1 cellular context compared by ENCODE assay signal in genomic region chr2:112275314-112275886, GRCh38.
A peak's percentile ranks its signal among the peaks of the same experiment; 100 is the strongest.
TF ChIP-seq lines count a peak whose summit lies in the region.

A gene with protein sequence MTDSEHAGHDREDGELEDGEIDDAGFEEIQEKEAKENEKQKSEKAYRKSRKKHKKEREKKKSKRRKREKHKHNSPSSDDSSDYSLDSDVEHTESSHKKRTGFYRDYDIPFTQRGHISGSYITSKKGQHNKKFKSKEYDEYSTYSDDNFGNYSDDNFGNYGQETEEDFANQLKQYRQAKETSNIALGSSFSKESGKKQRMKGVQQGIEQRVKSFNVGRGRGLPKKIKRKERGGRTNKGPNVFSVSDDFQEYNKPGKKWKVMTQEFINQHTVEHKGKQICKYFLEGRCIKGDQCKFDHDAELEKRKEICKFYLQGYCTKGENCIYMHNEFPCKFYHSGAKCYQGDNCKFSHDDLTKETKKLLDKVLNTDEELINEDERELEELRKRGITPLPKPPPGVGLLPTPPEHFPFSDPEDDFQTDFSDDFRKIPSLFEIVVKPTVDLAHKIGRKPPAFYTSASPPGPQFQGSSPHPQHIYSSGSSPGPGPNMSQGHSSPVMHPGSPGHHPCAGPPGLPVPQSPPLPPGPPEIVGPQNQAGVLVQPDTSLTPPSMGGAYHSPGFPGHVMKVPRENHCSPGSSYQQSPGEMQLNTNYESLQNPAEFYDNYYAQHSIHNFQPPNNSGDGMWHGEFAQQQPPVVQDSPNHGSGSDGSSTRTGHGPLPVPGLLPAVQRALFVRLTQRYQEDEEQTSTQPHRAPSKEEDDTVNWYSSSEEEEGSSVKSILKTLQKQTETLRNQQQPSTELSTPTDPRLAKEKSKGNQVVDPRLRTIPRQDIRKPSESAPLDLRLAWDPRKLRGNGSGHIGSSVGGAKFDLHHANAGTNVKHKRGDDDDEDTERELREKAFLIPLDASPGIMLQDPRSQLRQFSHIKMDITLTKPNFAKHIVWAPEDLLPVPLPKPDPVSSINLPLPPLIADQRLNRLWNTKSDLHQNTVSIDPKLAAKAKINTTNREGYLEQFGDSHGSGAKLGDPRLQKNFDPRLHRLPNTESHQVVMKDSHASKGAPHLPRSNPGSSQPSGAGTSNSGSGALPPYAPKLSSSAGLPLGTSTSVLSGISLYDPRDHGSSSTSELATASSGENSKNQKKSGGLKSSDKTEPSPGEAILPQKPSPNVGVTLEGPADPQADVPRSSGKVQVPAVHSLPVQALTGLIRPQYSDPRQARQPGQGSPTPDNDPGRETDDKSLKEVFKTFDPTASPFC (plus strand): TSS chr2:112275597. CDS start chr2:112275995, 398 bp downstream.

TF ChIP-seq in GM12878, 131 proteins besides CTCF, POLR2A, EP300 and RAD21 (continued from another document):
- TF ChIP-seq, protein P1, sequence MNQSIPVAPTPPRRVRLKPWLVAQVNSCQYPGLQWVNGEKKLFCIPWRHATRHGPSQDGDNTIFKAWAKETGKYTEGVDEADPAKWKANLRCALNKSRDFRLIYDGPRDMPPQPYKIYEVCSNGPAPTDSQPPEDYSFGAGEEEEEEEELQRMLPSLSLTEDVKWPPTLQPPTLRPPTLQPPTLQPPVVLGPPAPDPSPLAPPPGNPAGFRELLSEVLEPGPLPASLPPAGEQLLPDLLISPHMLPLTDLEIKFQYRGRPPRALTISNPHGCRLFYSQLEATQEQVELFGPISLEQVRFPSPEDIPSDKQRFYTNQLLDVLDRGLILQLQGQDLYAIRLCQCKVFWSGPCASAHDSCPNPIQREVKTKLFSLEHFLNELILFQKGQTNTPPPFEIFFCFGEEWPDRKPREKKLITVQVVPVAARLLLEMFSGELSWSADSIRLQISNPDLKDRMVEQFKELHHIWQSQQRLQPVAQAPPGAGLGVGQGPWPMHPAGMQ (IDR thresholded peaks at IDR 0.05; ENCODE audit: borderline replicate concordance) = no peak
- TF ChIP-seq, protein P2, sequence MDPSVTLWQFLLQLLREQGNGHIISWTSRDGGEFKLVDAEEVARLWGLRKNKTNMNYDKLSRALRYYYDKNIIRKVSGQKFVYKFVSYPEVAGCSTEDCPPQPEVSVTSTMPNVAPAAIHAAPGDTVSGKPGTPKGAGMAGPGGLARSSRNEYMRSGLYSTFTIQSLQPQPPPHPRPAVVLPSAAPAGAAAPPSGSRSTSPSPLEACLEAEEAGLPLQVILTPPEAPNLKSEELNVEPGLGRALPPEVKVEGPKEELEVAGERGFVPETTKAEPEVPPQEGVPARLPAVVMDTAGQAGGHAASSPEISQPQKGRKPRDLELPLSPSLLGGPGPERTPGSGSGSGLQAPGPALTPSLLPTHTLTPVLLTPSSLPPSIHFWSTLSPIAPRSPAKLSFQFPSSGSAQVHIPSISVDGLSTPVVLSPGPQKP (IDR thresholded peaks at IDR 0.05; ENCODE audit: low read depth, low read length) = no peak
- TF ChIP-seq SPI1 (IDR thresholded peaks at IDR 0.05; ENCODE audit: borderline replicate concordance, insufficient read depth, low read depth, low read length) (no peak), NKRF (conservative IDR thresholded peaks at IDR 0.05) (no peak; the same call in 1 of the 2 replicates), GATAD2B (conservative IDR thresholded peaks at IDR 0.05; ENCODE audit: low read depth) (peak; percentile 90), HCFC1 (IDR thresholded peaks at IDR 0.05; ENCODE audit: low read length) (peak; percentile 67), EZH2 (IDR thresholded peaks at IDR 0.05; ENCODE audit: borderline replicate concordance, control insufficient read depth, low read depth, low read length) (no peak), ZSCAN29 (IDR thresholded peaks at IDR 0.05) (no peak), SUZ12 (IDR thresholded peaks at IDR 0.05; ENCODE audit: unreplicated experiment) (no peak), PKNOX1 (IDR thresholded peaks at IDR 0.05) (peak; percentile 100), ZZZ3 (IDR thresholded peaks at IDR 0.05; ENCODE audit: control insufficient read depth, insufficient read length, low read depth) (no peak), SRF (IDR thresholded peaks at IDR 0.05; ENCODE audit: low read depth in 2 of 2, low read length in 2 of 2) (0 out of 4 replicates have a peak, but pooled peaks of 1 of the 2 experiments have one; percentile 28), ESRRA (IDR thresholded peaks at IDR 0.05; ENCODE audit: low read length) (no peak), FOXM1 (IDR thresholded peaks at IDR 0.05; ENCODE audit: low read depth, low read length) (peak; percentile 81)
- TF ChIP-seq, protein P3, sequence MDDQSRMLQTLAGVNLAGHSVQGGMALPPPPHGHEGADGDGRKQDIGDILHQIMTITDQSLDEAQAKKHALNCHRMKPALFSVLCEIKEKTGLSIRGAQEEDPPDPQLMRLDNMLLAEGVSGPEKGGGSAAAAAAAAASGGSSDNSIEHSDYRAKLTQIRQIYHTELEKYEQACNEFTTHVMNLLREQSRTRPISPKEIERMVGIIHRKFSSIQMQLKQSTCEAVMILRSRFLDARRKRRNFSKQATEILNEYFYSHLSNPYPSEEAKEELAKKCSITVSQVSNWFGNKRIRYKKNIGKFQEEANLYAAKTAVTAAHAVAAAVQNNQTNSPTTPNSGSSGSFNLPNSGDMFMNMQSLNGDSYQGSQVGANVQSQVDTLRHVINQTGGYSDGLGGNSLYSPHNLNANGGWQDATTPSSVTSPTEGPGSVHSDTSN (IDR thresholded peaks at IDR 0.05; ENCODE audit: insufficient replicate concordance, low read depth, low read length) = peak; percentile 99
- TF ChIP-seq, protein P4, sequence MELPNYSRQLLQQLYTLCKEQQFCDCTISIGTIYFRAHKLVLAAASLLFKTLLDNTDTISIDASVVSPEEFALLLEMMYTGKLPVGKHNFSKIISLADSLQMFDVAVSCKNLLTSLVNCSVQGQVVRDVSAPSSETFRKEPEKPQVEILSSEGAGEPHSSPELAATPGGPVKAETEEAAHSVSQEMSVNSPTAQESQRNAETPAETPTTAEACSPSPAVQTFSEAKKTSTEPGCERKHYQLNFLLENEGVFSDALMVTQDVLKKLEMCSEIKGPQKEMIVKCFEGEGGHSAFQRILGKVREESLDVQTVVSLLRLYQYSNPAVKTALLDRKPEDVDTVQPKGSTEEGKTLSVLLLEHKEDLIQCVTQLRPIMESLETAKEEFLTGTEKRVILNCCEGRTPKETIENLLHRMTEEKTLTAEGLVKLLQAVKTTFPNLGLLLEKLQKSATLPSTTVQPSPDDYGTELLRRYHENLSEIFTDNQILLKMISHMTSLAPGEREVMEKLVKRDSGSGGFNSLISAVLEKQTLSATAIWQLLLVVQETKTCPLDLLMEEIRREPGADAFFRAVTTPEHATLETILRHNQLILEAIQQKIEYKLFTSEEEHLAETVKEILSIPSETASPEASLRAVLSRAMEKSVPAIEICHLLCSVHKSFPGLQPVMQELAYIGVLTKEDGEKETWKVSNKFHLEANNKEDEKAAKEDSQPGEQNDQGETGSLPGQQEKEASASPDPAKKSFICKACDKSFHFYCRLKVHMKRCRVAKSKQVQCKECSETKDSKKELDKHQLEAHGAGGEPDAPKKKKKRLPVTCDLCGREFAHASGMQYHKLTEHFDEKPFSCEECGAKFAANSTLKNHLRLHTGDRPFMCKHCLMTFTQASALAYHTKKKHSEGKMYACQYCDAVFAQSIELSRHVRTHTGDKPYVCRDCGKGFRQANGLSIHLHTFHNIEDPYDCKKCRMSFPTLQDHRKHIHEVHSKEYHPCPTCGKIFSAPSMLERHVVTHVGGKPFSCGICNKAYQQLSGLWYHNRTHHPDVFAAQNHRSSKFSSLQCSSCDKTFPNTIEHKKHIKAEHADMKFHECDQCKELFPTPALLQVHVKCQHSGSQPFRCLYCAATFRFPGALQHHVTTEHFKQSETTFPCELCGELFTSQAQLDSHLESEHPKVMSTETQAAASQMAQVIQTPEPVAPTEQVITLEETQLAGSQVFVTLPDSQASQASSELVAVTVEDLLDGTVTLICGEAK (IDR thresholded peaks at IDR 0.05; ENCODE audit: borderline replicate concordance) = peak; percentile 67; the same call in 1 of the 2 replicates
